Comparison of ENCODE assay signal across 14 cellular contexts in the genomic region with DNA sequence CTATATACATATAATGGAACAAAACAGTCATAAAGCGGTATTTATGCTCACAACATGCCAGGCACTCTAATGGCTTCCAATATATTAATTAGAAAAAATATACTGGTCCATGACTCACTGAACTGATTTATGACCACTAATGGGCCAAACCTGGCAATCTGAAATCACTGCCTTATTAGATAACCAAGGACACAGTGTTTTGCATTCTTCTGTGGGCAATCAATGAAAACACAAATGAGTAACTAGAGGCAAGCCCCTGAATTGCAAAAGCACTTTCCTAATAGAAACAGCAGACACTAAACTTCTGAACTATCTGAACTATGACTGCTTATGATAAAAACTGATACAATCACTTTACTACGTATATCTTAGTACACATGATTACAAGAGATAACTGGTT. TPM values are rescaled to one million over a fixed set of nuclear protein-coding genes. Genes with fewer than 3 reads are reported as not detected.
A peak's percentile ranks its signal among the peaks of the same experiment; 100 is the strongest.
DNase-seq lines count a peak whose midpoint lies in the region; ATAC-seq, FAIRE-seq and TF ChIP-seq lines count a peak whose summit lies in the region.
"Had no signal": no experiment of that assay in that cellular context is flagged by ENCODE, and none has a peak within 500 bp of the region (broad histone marks: within the 10 kb centered on the region; RNA-seq: fewer than 3 reads in every experiment).

No MANE protein-coding gene starts in this region.

- RAD21 ChIA-PET in GM12878 (lab: Charles Lee; ENCODE audit: unreplicated experiment) = no interaction called here

- peaks cover 10 to 60% of the 10 kb centered on the region in 2 experiments; a peak in 3 of 4 replicates for H3K79me1 ChIP-seq in IMR-90 (ENCODE audit: low read depth in 1 of 2, low read length in 2 of 2)

- SMC1A ChIA-PET in GM12878 (lab: Charles Lee; ENCODE audit: uncharacterized antibody, unreplicated experiment) = no interaction called here

- TF ChIP-seq EP300 in GM12878 (IDR thresholded peaks at IDR 0.05; ENCODE audit: borderline replicate concordance in 1 of 2, control insufficient read depth in 1 of 2, low read depth in 2 of 2, low read length in 2 of 2) = no peak

- BruUV-seq in IMR-90 (replicated peaks; lab: Mats Ljungman, UMichigan) (no TSS peak), GM12878 (replicated peaks; lab: Mats Ljungman, UMichigan) (no TSS peak)

- TF ChIP-seq RAD21 in IMR-90 (IDR thresholded peaks at IDR 0.05; ENCODE audit: low read length) (no peak), GM12878 (IDR thresholded peaks at IDR 0.05; ENCODE audit: insufficient read depth, low read depth, low read length) (no peak)

- CTCF ChIA-PET in IMR-90 (lab: Yijun Ruan, JAX) (no interaction called here), GM12878 (lab: Yijun Ruan, JAX) (no interaction called here)

- H2AK5ac ChIP-seq in IMR-90 (ENCODE audit: low read depth, low read length) = no peak overlapping the region

- H4K8ac ChIP-seq in IMR-90 (ENCODE audit: low read depth in 2 of 2, low read length in 2 of 2) = no peak overlapping the region

- no peak overlapping the region for H3K18ac ChIP-seq in IMR-90 (ENCODE audit: low read depth, low read length)

- H3K4me2 ChIP-seq in IMR-90 (ENCODE audit: low read depth, low read length) (peak overlapping the region; percentile 20), GM12878 (ENCODE audit: control insufficient read depth, insufficient read depth) (peak overlapping the region; percentile 47; the same call in 1 of the 2 replicates), keratinocyte (ENCODE audit: control insufficient read depth, extremely low read depth, insufficient read depth, low read depth, low read length) (peak overlapping the region; percentile 25)

- H2BK20ac ChIP-seq in IMR-90 (ENCODE audit: low read depth, low read length) = no peak overlapping the region

- ATAC-seq in IMR-90 (ENCODE audit: low read depth) (no peak), GM12878 (peak; percentile 21), HG02610 (IDR thresholded peaks at IDR 0.05; ENCODE audit: unreplicated experiment) (no peak), HG03571 (IDR thresholded peaks at IDR 0.05; ENCODE audit: unreplicated experiment) (no peak)
- ATAC-seq: gastroesophageal sphincter, left ventricle myocardium superior had no signal

- TF ChIP-seq CTCF in IMR-90 (conservative IDR thresholded peaks at IDR 0.05; ENCODE audit: low read depth, low read length) = no peak
- no peak for TF ChIP-seq CTCF in GM12878 (IDR thresholded peaks at IDR 0.05 in 2 of 3, conservative IDR thresholded peaks at IDR 0.05 in 1 of 3; ENCODE audit: control insufficient read depth in 2 of 3, extremely low read depth in 1 of 3, insufficient read depth in 1 of 3, low read depth in 3 of 3, low read length in 3 of 3)
- no peak for TF ChIP-seq CTCF in keratinocyte (optimal IDR thresholded peaks at IDR 0.05 in 1 of 3, IDR thresholded peaks at IDR 0.05 in 1 of 3, conservative IDR thresholded peaks at IDR 0.05 in 1 of 3; ENCODE audit: extremely low read depth in 1 of 3, insufficient read depth in 2 of 3, low read length in 3 of 3)
- no peak for TF ChIP-seq CTCF in lower leg skin (IDR thresholded peaks at IDR 0.05)

- dilution Hi-C loops in IMR-90 (cut with HindIII; ENCODE audit: low sequenced_read_pairs, unreplicated experiment) = no loop called here
- dilution Hi-C loops in keratinocyte (cut with MboI; ENCODE audit: extremely low pct_ligation_motif_present, low sequenced_read_pairs) = no loop called here

- no CpG with 5 or more reads among the region's 2 CpGs for WGBS in IMR-90 (ENCODE audit: extremely low coverage in 2 of 2, insufficient read length in 1 of 2), 2 experiments
- 100% methylated on average over 2 of the region's 2 CpGs for WGBS in GM12878 (ENCODE audit: insufficient coverage, insufficient replicate concordance, low lambda C conversion rate, missing lambda C conversion rate)
- 82 to 84% methylated on average over 2 of the region's 2 CpGs for WGBS in lower leg skin, 2 donors

- H3K79me2 ChIP-seq in GM12878 (ENCODE audit: control insufficient read depth, insufficient read depth, low read length) (peaks cover 37% of the 10 kb centered on the region), keratinocyte (ENCODE audit: control insufficient read depth, insufficient read depth, low read length) (peaks cover 60% of the 10 kb centered on the region)

- FAIRE-seq in GM12878 (lab: Jason Lieb, UNC) = no peak
- FAIRE-seq in keratinocyte (lab: Jason Lieb, UNC) = no peak
- FAIRE-seq: G401.6 had no signal

- no peak overlapping the region for H3K23ac ChIP-seq in IMR-90 (ENCODE audit: low read depth, low read length)

- H3K27me3 ChIP-seq in IMR-90 (ENCODE audit: control insufficient read depth, insufficient read depth, low read length) (no peaks in the 10 kb centered on the region), GM12878 (replicated peaks in 1 of 2; ENCODE audit: control insufficient read depth in 2 of 2, insufficient read depth in 2 of 2, low read length in 1 of 2) (no peaks in the 10 kb centered on the region), keratinocyte (ENCODE audit: control insufficient read depth, extremely low read depth, insufficient read depth, low read length) (no peaks in the 10 kb centered on the region)
- H3K27me3 ChIP-seq: gastroesophageal sphincter had no signal

- H3K9me1 ChIP-seq in IMR-90 (ENCODE audit: insufficient read depth, low read length) (peaks cover 3% of the 10 kb centered on the region; the same call in 1 of the 2 replicates), keratinocyte (ENCODE audit: control insufficient read depth, extremely low read depth, insufficient read depth, low read length) (no peaks in the 10 kb centered on the region)

- H3K4me1 ChIP-seq in IMR-90 (ENCODE audit: control insufficient read depth, insufficient read depth, low read length) = peaks cover 4% of the 10 kb centered on the region
- no peaks in the 10 kb centered on the region; the same call in 1 of the 2 replicates for H3K4me1 ChIP-seq in GM12878 (ENCODE audit: control insufficient read depth, insufficient read depth, low read length)
- H3K4me1 ChIP-seq in keratinocyte (ENCODE audit: control insufficient read depth, extremely low read depth, insufficient read depth, low read length) = peaks cover 16% of the 10 kb centered on the region

- no peak for TF ChIP-seq POLR2A in IMR-90 (IDR thresholded peaks at IDR 0.05; ENCODE audit: low read depth, low read length)
- no peak for TF ChIP-seq POLR2A in GM12878 (IDR thresholded peaks at IDR 0.05; ENCODE audit: low read depth, low read length)
- no peak for TF ChIP-seq POLR2A in lower leg skin (IDR thresholded peaks at IDR 0.05)

- H4K91ac ChIP-seq in IMR-90 (ENCODE audit: insufficient read depth, low read depth, low read length) = no peak overlapping the region

- H3K4me3 ChIP-seq in IMR-90 (ENCODE audit: insufficient read depth, low read depth, low read length) = no peak overlapping the region
- no peak overlapping the region for H3K4me3 ChIP-seq in GM12878
- no peak overlapping the region for H3K4me3 ChIP-seq in keratinocyte (ENCODE audit: control insufficient read depth in 2 of 3, extremely low read depth in 1 of 3, insufficient read depth in 2 of 3, low read depth in 1 of 3, low read length in 3 of 3)
- no peak overlapping the region for H3K4me3 ChIP-seq in lower leg skin (ENCODE audit: low read depth, poor library complexity, severe bottlenecking)
- H3K4me3 ChIP-seq: gastroesophageal sphincter had no signal

- H3K27ac ChIP-seq in IMR-90 (ENCODE audit: insufficient read depth, low read length) (no peak overlapping the region), GM12878 (ENCODE audit: control insufficient read depth, insufficient read depth) (no peak overlapping the region), keratinocyte (ENCODE audit: control insufficient read depth, insufficient read depth, low read length) (no peak overlapping the region)
- H3K27ac ChIP-seq: gastroesophageal sphincter had no signal

- no peak overlapping the region for H2AFZ ChIP-seq in IMR-90 (replicated peaks; ENCODE audit: low read length, poor library complexity)
- no peak overlapping the region for H2AFZ ChIP-seq in GM12878 (ENCODE audit: control insufficient read depth, low read depth, low read length)
- H2AFZ ChIP-seq in keratinocyte (ENCODE audit: control insufficient read depth, low read length) = no peak overlapping the region

- H3K9ac ChIP-seq in IMR-90 (ENCODE audit: low read depth, low read length) (no peak overlapping the region), GM12878 (ENCODE audit: control insufficient read depth, insufficient read depth, low read length) (no peak overlapping the region), keratinocyte (ENCODE audit: control insufficient read depth, extremely low read depth, insufficient read depth, low read length) (no peak overlapping the region)

- intact Hi-C loops in IMR-90 (cut with micrococcal nuclease) = loop anchor here (10.0 kb wide), 2 partner anchors 329 to 899 kb away; a partner anchor contains a TSS
- intact Hi-C loops in GM12878 (cut with micrococcal nuclease; ENCODE audit: unreplicated experiment) = no loop called here
- intact Hi-C loops in lower leg skin (cut with DNase I; ENCODE audit: low total_unique reads) = no loop called here

- POLR2A ChIA-PET in IMR-90 (lab: Charles Lee; ENCODE audit: unreplicated experiment) = no interaction called here
- POLR2A ChIA-PET in GM12878 (lab: Charles Lee) = no interaction called here

- peak; percentile 35 for DNase-seq in AG20443 (ENCODE audit: low spot score)
- peak; percentile 62 for DNase-seq in IMR-90
- no peak for DNase-seq in GM12878 (ENCODE audit: low read depth, low spot score)
- no peak for DNase-seq in keratinocyte (ENCODE audit: low read depth, low spot score)
- no peak for DNase-seq in lower leg skin (ENCODE audit: low spot score in 2 of 2)
- no peak for DNase-seq in KG1 (lab: John Stamatoyannopoulos, UW)
- DNase-seq: activated CD4-positive, alpha-beta T cell treated with anti-CD3 and anti-CD28 coated beads for 1 hour; cerebellar nuclear complex; left ventricle myocardium superior; nucleus accumbens had no signal

- peaks cover 47% of the 10 kb centered on the region; the same call in 1 of the 2 replicates for H4K20me1 ChIP-seq in IMR-90 (ENCODE audit: insufficient read depth, low read length)
- H4K20me1 ChIP-seq in GM12878 (ENCODE audit: control insufficient read depth, insufficient read depth) = no peaks in the 10 kb centered on the region
- no peaks in the 10 kb centered on the region for H4K20me1 ChIP-seq in keratinocyte (ENCODE audit: control insufficient read depth, extremely low read depth, insufficient read depth, low read length)

- no peak overlapping the region for H3K56ac ChIP-seq in IMR-90 (ENCODE audit: extremely low read depth, insufficient read depth, low read length)

- H3K36me3 ChIP-seq in IMR-90 (ENCODE audit: control insufficient read depth, insufficient read depth, low read length) (peaks cover 4% of the 10 kb centered on the region), GM12878 (ENCODE audit: control insufficient read depth in 2 of 2, insufficient read depth in 2 of 2, low read length in 1 of 2) (0 out of 4 replicates have a peak, but pooled peaks cover 0 to 4% of the 10 kb centered on the region in 2 experiments), keratinocyte (ENCODE audit: control insufficient read depth in 2 of 2, extremely low read depth in 1 of 2, insufficient read depth in 2 of 2, low read length in 2 of 2) (no peaks in the 10 kb centered on the region)

- no peak overlapping the region for H2BK120ac ChIP-seq in IMR-90 (ENCODE audit: low read depth, low read length)

- in situ Hi-C loops in IMR-90 (cut with MboI; ENCODE audit: low sequenced_read_pairs) = no loop called here
- in situ Hi-C loops in GM12878 (cut with MboI) = no loop called here

- no peak overlapping the region for H3K4ac ChIP-seq in IMR-90 (ENCODE audit: low read depth, low read length)

- no peak overlapping the region for H2BK15ac ChIP-seq in IMR-90 (ENCODE audit: low read depth, low read length)

- H3K9me3 ChIP-seq in IMR-90 (ENCODE audit: control insufficient read depth, insufficient read depth, low read length) = no peaks in the 10 kb centered on the region
- H3K9me3 ChIP-seq in GM12878 (replicated peaks; ENCODE audit: control insufficient read depth, insufficient read depth, low read length) = no peaks in the 10 kb centered on the region
- H3K9me3 ChIP-seq in keratinocyte (ENCODE audit: control insufficient read depth, low read depth, low read length) = no peaks in the 10 kb centered on the region
- H3K9me3 ChIP-seq: gastroesophageal sphincter had no signal

- no peak overlapping the region for H4K5ac ChIP-seq in IMR-90 (ENCODE audit: low read depth, low read length)

- H2BK5ac ChIP-seq in IMR-90 (ENCODE audit: low read depth, low read length, poor library complexity, severe bottlenecking) = no peak overlapping the region

- H3K14ac ChIP-seq in IMR-90 (replicated peaks; ENCODE audit: low read depth, low read length) = no peak overlapping the region

- no peak overlapping the region for H2AK9ac ChIP-seq in IMR-90 (replicated peaks; ENCODE audit: low read depth, low read length, poor library complexity)

RNA-seq across cellular contexts. Expression of a gene that starts 3.5 kb away (rescaled TPM):
- total RNA-seq in IMR-90 (2012; rRNA removed) (18.3 and 20.1 TPM in 2 replicates), GM12878 (2014; rRNA removed) (6.2 and 6.4 TPM in 2 replicates), GM12878 (2014; rRNA removed; fragmentation: Illumina TruSeq; extraction: Trizol) (7.3 and 7.5 TPM in 2 replicates), GM12878 (2021) (11.1 and 11.6 TPM in 2 replicates), lower leg skin (1 to 10 TPM; 1.9 to 6.2 (median 2.8) TPM)
- polyA plus RNA-seq in IMR-90 (2012; rRNA removed) (10.8 and 15.5 TPM in 2 replicates), GM12878 (2011; rRNA removed) (15.3 and 19.7 TPM in 2 replicates), GM12878 (2014; fragmentation: Illumina TruSeq; extraction: Trizol) (9.5 and 10.1 TPM in 2 replicates), GM12878 (2014; fragmentation: Nextera tagmentation; extraction: Ambion mirVana) (1 to 10 TPM; 3.6 to 5.0 TPM), GM12878 (2014; rRNA removed) (5.9 and 6.2 TPM in 2 replicates), GM12878 (2016; fragmentation: Nextera tagmentation; extraction: Ambion mirVana) (10 to 100 TPM in 1 of 2 experiments, 1 to 10 TPM in 1; 2.6 to 17.3 TPM), keratinocyte (17.9 to 44.1 TPM (median 41.8 TPM) in 3 replicates)
- polyA plus RNA-seq in IMR-90 (2012; cell fraction: cytosol; rRNA removed) = 2.3 and 2.5 TPM in 2 replicates
- 1.9 and 12.3 TPM in 2 replicates for polyA plus RNA-seq in IMR-90 (2012; cell fraction: nucleus; rRNA removed; ENCODE audit: low replicate concordance)
- 4.3 and 5.4 TPM in 2 replicates for total RNA-seq in GM12878 (2013; cell fraction: nucleolus; rRNA removed)
- 1.1 TPM for polyA plus RNA-seq in GM12878 (2011; ENCODE audit: low read depth)
- polyA plus RNA-seq in GM12878 (2011; cell fraction: cytosol; rRNA removed) = 4.7 and 6.2 TPM in 2 replicates
- 4.8 and 5.0 TPM in 2 replicates for polyA plus RNA-seq in GM12878 (2011; cell fraction: nucleus; rRNA removed)
- 1.8 and 5.2 TPM in 2 replicates for polyA plus RNA-seq in GM12878 (2012)
- polyA minus RNA-seq in GM12878 (2011; rRNA and poly(A)+ RNA removed) = 7.4 and 13.0 TPM in 2 replicates
- polyA minus RNA-seq in GM12878 (2011; cell fraction: cytosol; rRNA and poly(A)+ RNA removed) = 5.0 and 5.9 TPM in 2 replicates
- 10.4 and 25.8 TPM in 2 replicates for polyA minus RNA-seq in GM12878 (2011; cell fraction: nucleus; rRNA and poly(A)+ RNA removed)
- polyA plus RNA-seq in keratinocyte (2011; ENCODE audit: low read depth) = 1.6 TPM
- polyA plus RNA-seq in keratinocyte (2011; cell fraction: cytosol; rRNA removed) = 17.1 and 45.0 TPM in 2 replicates
- 28.6 and 30.9 TPM in 2 replicates for polyA plus RNA-seq in keratinocyte (2011; cell fraction: nucleus; rRNA removed)
- polyA plus RNA-seq in keratinocyte (2012; ENCODE audit: low replicate concordance) = 6.4 and 36.0 TPM in 2 replicates
- polyA minus RNA-seq in keratinocyte = 4.6 to 19.0 TPM (median 12.2 TPM) in 3 replicates
- 13.6 TPM for polyA minus RNA-seq in keratinocyte (2011; cell fraction: cytosol; rRNA and poly(A)+ RNA removed)
- 13.0 and 17.3 TPM in 2 replicates for polyA minus RNA-seq in keratinocyte (2011; cell fraction: nucleus; rRNA and poly(A)+ RNA removed)

RNA-seq across cellular contexts. Expression of a gene that starts 26.7 kb away (rescaled TPM):
- total RNA-seq in IMR-90 (2012; rRNA removed) (24.4 and 35.8 TPM in 2 replicates), GM12878 (2014; rRNA removed) (38.3 and 39.7 TPM in 2 replicates), GM12878 (2014; rRNA removed; fragmentation: Illumina TruSeq; extraction: Trizol) (63.3 and 70.8 TPM in 2 replicates), GM12878 (2021) (61.9 and 65.6 TPM in 2 replicates), lower leg skin (10 to 100 TPM; 27.0 to 42.0 (median 34.8) TPM)
- polyA plus RNA-seq in IMR-90 (2012; rRNA removed) (13.8 and 14.2 TPM in 2 replicates), GM12878 (2011; rRNA removed) (34.3 and 49.7 TPM in 2 replicates), GM12878 (2014; fragmentation: Illumina TruSeq; extraction: Trizol) (84.7 and 92.9 TPM in 2 replicates), GM12878 (2014; fragmentation: Nextera tagmentation; extraction: Ambion mirVana) (10 to 100 TPM; 79.0 to 82.8 TPM), GM12878 (2014; rRNA removed) (33.2 and 37.5 TPM in 2 replicates), GM12878 (2016; fragmentation: Nextera tagmentation; extraction: Ambion mirVana) (10 to 100 TPM; 96.2 to 99.2 TPM), keratinocyte (28.0 to 46.2 TPM (median 32.7 TPM) in 3 replicates)
- polyA plus RNA-seq in IMR-90 (2012; cell fraction: cytosol; rRNA removed) = 1.0 and 2.3 TPM in 2 replicates
- 2.2 and 14.4 TPM in 2 replicates for polyA plus RNA-seq in IMR-90 (2012; cell fraction: nucleus; rRNA removed; ENCODE audit: low replicate concordance)
- 35.5 and 46.0 TPM in 2 replicates for total RNA-seq in GM12878 (2013; cell fraction: nucleolus; rRNA removed)
- 33.3 TPM for polyA plus RNA-seq in GM12878 (2011; ENCODE audit: low read depth)
- 3.2 and 4.0 TPM in 2 replicates for polyA plus RNA-seq in GM12878 (2011; cell fraction: cytosol; rRNA removed)
- 169 and 176 TPM in 2 replicates for polyA plus RNA-seq in GM12878 (2011; cell fraction: nucleus; rRNA removed)
- 39.5 and 45.3 TPM in 2 replicates for polyA plus RNA-seq in GM12878 (2012)
- 22.3 and 41.3 TPM in 2 replicates for polyA minus RNA-seq in GM12878 (2011; rRNA and poly(A)+ RNA removed)
- 6.3 and 6.9 TPM in 2 replicates for polyA minus RNA-seq in GM12878 (2011; cell fraction: cytosol; rRNA and poly(A)+ RNA removed)
- 25.3 and 39.9 TPM in 2 replicates for polyA minus RNA-seq in GM12878 (2011; cell fraction: nucleus; rRNA and poly(A)+ RNA removed)
- 133 TPM for polyA plus RNA-seq in keratinocyte (2011; ENCODE audit: low read depth)
- polyA plus RNA-seq in keratinocyte (2011; cell fraction: cytosol; rRNA removed) = 19.4 and 39.1 TPM in 2 replicates
- polyA plus RNA-seq in keratinocyte (2011; cell fraction: nucleus; rRNA removed) = 30.8 and 44.9 TPM in 2 replicates
- 56.5 and 60.3 TPM in 2 replicates for polyA plus RNA-seq in keratinocyte (2012; ENCODE audit: low replicate concordance)
- 8.7 to 49.8 TPM (median 26.9 TPM) in 3 replicates for polyA minus RNA-seq in keratinocyte
- polyA minus RNA-seq in keratinocyte (2011; cell fraction: cytosol; rRNA and poly(A)+ RNA removed) = 10.4 TPM
- polyA minus RNA-seq in keratinocyte (2011; cell fraction: nucleus; rRNA and poly(A)+ RNA removed) = 13.2 and 54.1 TPM in 2 replicates

Comparison
In these comparisons a context has a peak if more than half of its experiments do, and no peak if none do; other contexts are left out.
1. DNase-seq: peak in AG20443 (single experiment) and IMR-90 (single experiment); none in GM12878 (single experiment), keratinocyte (single experiment), lower leg skin (0 of 2) and KG1 (single experiment).
2. Peak in every context shown above with its lines, with median percentiles within 50 percentile points of each other: H3K4me2 ChIP-seq.